ENCODE assay signal across 40 cellular contexts in genomic region chr10:107317592-107317991, GRCh38.
"Had no signal": no experiment of that assay in that cellular context is flagged by ENCODE, and none has a peak within 500 bp of the region (broad histone marks: within the 10 kb centered on the region; RNA-seq: fewer than 3 reads in every experiment).

No MANE protein-coding gene starts in this region.

- H3K4me3 Mint-ChIP-seq: activated naive CD4-positive, alpha-beta T cell treated with anti-CD3 and anti-CD28 coated beads for 36 hours; activated naive CD4-positive, alpha-beta T cell treated with anti-CD3 and anti-CD28 coated beads, Interleukin-2, amount 10 ng/mL, durations not matched to agents 7 days and 5 days; activated naive CD4-positive, alpha-beta T cell treated with anti-CD3 and anti-CD28 coated beads, Interleukin-2, amount 50 U/mL, for 24 hours; activated naive CD8-positive, alpha-beta T cell; activated naive CD8-positive, alpha-beta T cell treated with anti-CD3 and anti-CD28 coated beads for 36 hours; activated naive CD8-positive, alpha-beta T cell treated with anti-CD3 and anti-CD28 coated beads, Interleukin-2, amount 10 ng/mL, durations not matched to agents 7 days and 5 days; activated naive CD8-positive, alpha-beta T cell treated with anti-CD3 and anti-CD28 coated beads, Interleukin-2, amount 50 U/mL, for 24 hours; activated T-cell treated with anti-CD3 and anti-CD28 coated beads, Interleukin-2, amount 50 U/mL, for 24 hours; activated T-cell treated with anti-CD3 and anti-CD28 coated beads, Interleukin-2, amount 50 U/mL, for 4 hours; activated T-cell treated with anti-CD3 and anti-CD28 coated beads, Interleukin-2, amount 50 U/mL, for 72 hours; activated T-helper 1 cell treated with anti-CD3 and anti-CD28 coated beads, Interleukin-12 subunit alpha, Interleukin-12 subunit beta, Interleukin-2, Interleukin-4 antibody, amounts not matched to agents 30 ng/mL and 10 ng/mL and 1 ng/mL, durations not matched to agents 14 hours and 24 hours and 36 hours; activated T-helper 17 cell treated with anti-CD3 and anti-CD28 coated beads, Interleukin-2, amount 50 U/mL, for 72 hours; brain; central memory CD8-positive, alpha-beta T cell had no signal

- H3K27me3 Mint-ChIP-seq: activated naive CD4-positive, alpha-beta T cell treated with anti-CD3 and anti-CD28 coated beads, Interleukin-2, amount 10 ng/mL, durations not matched to agents 7 days and 5 days; activated naive CD4-positive, alpha-beta T cell treated with anti-CD3 and anti-CD28 coated beads, Interleukin-2, amount 50 U/mL, for 24 hours; activated naive CD8-positive, alpha-beta T cell; activated naive CD8-positive, alpha-beta T cell treated with anti-CD3 and anti-CD28 coated beads for 36 hours; activated naive CD8-positive, alpha-beta T cell treated with anti-CD3 and anti-CD28 coated beads, Interleukin-2, amount 10 ng/mL, durations not matched to agents 7 days and 5 days; activated naive CD8-positive, alpha-beta T cell treated with anti-CD3 and anti-CD28 coated beads, Interleukin-2, amount 50 U/mL, for 24 hours; activated T-cell treated with anti-CD3 and anti-CD28 coated beads, Interleukin-2, amount 50 U/mL, for 24 hours; activated T-helper 17 cell treated with anti-CD3 and anti-CD28 coated beads, Interleukin-2, amount 50 U/mL, for 72 hours; brain; central memory CD8-positive, alpha-beta T cell had no signal

- H3K27me3 ChIP-seq: adrenal gland, ascending aorta, body of pancreas, brain microvascular endothelial cell, breast epithelium, cardiac muscle cell had no signal

- H3K9me3 Mint-ChIP-seq: activated naive CD4-positive, alpha-beta T cell treated with anti-CD3 and anti-CD28 coated beads for 36 hours; activated naive CD4-positive, alpha-beta T cell treated with anti-CD3 and anti-CD28 coated beads, Interleukin-2, amount 50 U/mL, for 24 hours; activated T-helper 1 cell treated with anti-CD3 and anti-CD28 coated beads, Interleukin-12 subunit alpha, Interleukin-12 subunit beta, Interleukin-2, Interleukin-4 antibody, amounts not matched to agents 30 ng/mL and 10 ng/mL and 1 ng/mL, durations not matched to agents 14 hours and 24 hours and 36 hours; brain had no signal

- ATAC-seq: activated naive CD4-positive, alpha-beta T cell treated with anti-CD3 and anti-CD28 coated beads, Interleukin-2, amount 50 U/mL, for 72 hours; activated naive CD8-positive, alpha-beta T cell treated with anti-CD3 and anti-CD28 coated beads, Interleukin-2, amount 50 U/mL, for 24 hours; activated T-cell treated with anti-CD3 and anti-CD28 coated beads, Interleukin-2, amount 50 U/mL, for 4 hours; activated T-cell treated with anti-CD3 and anti-CD28 coated beads, Interleukin-2, amount 50 U/mL, for 72 hours; activated T-helper 17 cell treated with anti-CD3 and anti-CD28 coated beads, Interleukin-2, amount 50 U/mL, for 72 hours; body of pancreas had no signal

- H3K9me3 ChIP-seq: adrenal gland, ascending aorta, body of pancreas, breast epithelium had no signal

- H3K4me3 ChIP-seq: adrenal gland, ascending aorta, body of pancreas, breast epithelium, cardiac muscle cell had no signal

- H3K4me1 Mint-ChIP-seq: activated naive CD4-positive, alpha-beta T cell treated with anti-CD3 and anti-CD28 coated beads, Interleukin-2, amount 10 ng/mL, durations not matched to agents 7 days and 5 days; activated naive CD4-positive, alpha-beta T cell treated with anti-CD3 and anti-CD28 coated beads, Interleukin-2, amount 50 U/mL, for 24 hours; activated naive CD8-positive, alpha-beta T cell treated with anti-CD3 and anti-CD28 coated beads for 36 hours; activated naive CD8-positive, alpha-beta T cell treated with anti-CD3 and anti-CD28 coated beads, Interleukin-2, amount 10 ng/mL, durations not matched to agents 7 days and 5 days; activated naive CD8-positive, alpha-beta T cell treated with anti-CD3 and anti-CD28 coated beads, Interleukin-2, amount 50 U/mL, for 24 hours; activated T-helper 17 cell treated with anti-CD3 and anti-CD28 coated beads, Interleukin-2, amount 50 U/mL, for 72 hours; brain; central memory CD8-positive, alpha-beta T cell had no signal

- DNase-seq: activated effector memory CD4-positive, alpha-beta T cell treated with anti-CD3 and anti-CD28 coated beads, Interleukin-2, amount 50 U/mL, for 16 hours; activated effector memory CD4-positive, alpha-beta T cell treated with Interleukin-2 at 50 U/mL for 16 hours; activated gamma-delta T cell; activated gamma-delta T cell treated with Interleukin-2 at 50 U/mL for 16 hours; activated naive CD4-positive, alpha-beta T cell; activated naive CD4-positive, alpha-beta T cell treated with anti-CD3 and anti-CD28 coated beads for 36 hours; activated naive CD4-positive, alpha-beta T cell treated with anti-CD3 and anti-CD28 coated beads, Interleukin-2, amount 10 ng/mL, durations not matched to agents 7 days and 5 days; activated naive CD4-positive, alpha-beta T cell treated with anti-CD3 and anti-CD28 coated beads, Interleukin-2, amount 50 U/mL, for 16 hours; activated naive CD4-positive, alpha-beta T cell treated with Interleukin-2 at 50 U/mL for 16 hours; activated naive CD8-positive, alpha-beta T cell treated with anti-CD3 and anti-CD28 coated beads for 36 hours; activated naive CD8-positive, alpha-beta T cell treated with anti-CD3 and anti-CD28 coated beads, Interleukin-2, amount 10 ng/mL, durations not matched to agents 7 days and 5 days; activated naive CD8-positive, alpha-beta T cell treated with anti-CD3 and anti-CD28 coated beads, Interleukin-2, amount 50 U/mL, for 24 hours; activated T-cell treated with anti-CD3 and anti-CD28 coated beads, Interleukin-2, amount 50 U/mL, for 1 hour; activated T-cell treated with anti-CD3 and anti-CD28 coated beads, Interleukin-2, amount 50 U/mL, for 24 hours; activated T-cell treated with anti-CD3 and anti-CD28 coated beads, Interleukin-2, amount 50 U/mL, for 4 hours; activated T-cell treated with anti-CD3 and anti-CD28 coated beads, Interleukin-2, amount 50 U/mL, for 48 hours; activated T-cell treated with anti-CD3 and anti-CD28 coated beads, Interleukin-2, amount 50 U/mL, for 72 hours; adrenal gland; amniotic stem cell; amygdala; anterior cingulate cortex; aorta; body of pancreas; brain microvascular endothelial cell; caudate nucleus; central memory CD4-positive, alpha-beta T cell; cerebellar nuclear complex had no signal

- H3K36me3 Mint-ChIP-seq: activated naive CD4-positive, alpha-beta T cell treated with anti-CD3 and anti-CD28 coated beads, Interleukin-2, amount 10 ng/mL, durations not matched to agents 7 days and 5 days; activated naive CD4-positive, alpha-beta T cell treated with anti-CD3 and anti-CD28 coated beads, Interleukin-2, amount 50 U/mL, for 24 hours; activated naive CD8-positive, alpha-beta T cell; activated naive CD8-positive, alpha-beta T cell treated with anti-CD3 and anti-CD28 coated beads for 36 hours; activated naive CD8-positive, alpha-beta T cell treated with anti-CD3 and anti-CD28 coated beads, Interleukin-2, amount 10 ng/mL, durations not matched to agents 7 days and 5 days; brain had no signal

- H3K27ac ChIP-seq: adrenal gland, ascending aorta, body of pancreas, brain microvascular endothelial cell, breast epithelium, cardiac muscle cell had no signal

- H3K27ac Mint-ChIP-seq: activated naive CD4-positive, alpha-beta T cell treated with anti-CD3 and anti-CD28 coated beads for 36 hours; activated naive CD4-positive, alpha-beta T cell treated with anti-CD3 and anti-CD28 coated beads, Interleukin-2, amount 10 ng/mL, durations not matched to agents 7 days and 5 days; activated naive CD4-positive, alpha-beta T cell treated with anti-CD3 and anti-CD28 coated beads, Interleukin-2, amount 50 U/mL, for 24 hours; activated naive CD4-positive, alpha-beta T cell treated with anti-CD3 and anti-CD28 coated beads, Interleukin-2, amount 50 U/mL, for 72 hours; activated naive CD8-positive, alpha-beta T cell; activated naive CD8-positive, alpha-beta T cell treated with anti-CD3 and anti-CD28 coated beads for 36 hours; activated naive CD8-positive, alpha-beta T cell treated with anti-CD3 and anti-CD28 coated beads, Interleukin-2, amount 10 ng/mL, durations not matched to agents 7 days and 5 days; activated naive CD8-positive, alpha-beta T cell treated with anti-CD3 and anti-CD28 coated beads, Interleukin-2, amount 50 U/mL, for 24 hours; activated T-cell treated with anti-CD3 and anti-CD28 coated beads, Interleukin-2, amount 50 U/mL, for 24 hours; activated T-cell treated with anti-CD3 and anti-CD28 coated beads, Interleukin-2, amount 50 U/mL, for 72 hours; activated T-helper 1 cell treated with anti-CD3 and anti-CD28 coated beads, Interleukin-12 subunit alpha, Interleukin-12 subunit beta, Interleukin-2, Interleukin-4 antibody, amounts not matched to agents 30 ng/mL and 10 ng/mL and 1 ng/mL, durations not matched to agents 14 hours and 24 hours and 36 hours; activated T-helper 17 cell treated with anti-CD3 and anti-CD28 coated beads, Interleukin-2, amount 50 U/mL, for 72 hours; activated T-helper 2 cell treated with anti-CD3 and anti-CD28 coated beads, Interferon-gamma antibody, Interleukin-2, Interleukin-4, amounts not matched to agents 10 μg/mL and 5 μg/mL and 100 μg/mL, durations not matched to agents 14 hours and 24 hours and 36 hours; brain had no signal

- H3K4me1 ChIP-seq: adrenal gland, ascending aorta, body of pancreas, breast epithelium had no signal

- H3K36me3 ChIP-seq: adrenal gland, ascending aorta, brain microvascular endothelial cell, breast epithelium, cardiac muscle cell had no signal

- FAIRE-seq: astrocyte, bronchial epithelial cell had no signal
